21 cellular contexts compared by ENCODE assay signal in the genomic region with DNA sequence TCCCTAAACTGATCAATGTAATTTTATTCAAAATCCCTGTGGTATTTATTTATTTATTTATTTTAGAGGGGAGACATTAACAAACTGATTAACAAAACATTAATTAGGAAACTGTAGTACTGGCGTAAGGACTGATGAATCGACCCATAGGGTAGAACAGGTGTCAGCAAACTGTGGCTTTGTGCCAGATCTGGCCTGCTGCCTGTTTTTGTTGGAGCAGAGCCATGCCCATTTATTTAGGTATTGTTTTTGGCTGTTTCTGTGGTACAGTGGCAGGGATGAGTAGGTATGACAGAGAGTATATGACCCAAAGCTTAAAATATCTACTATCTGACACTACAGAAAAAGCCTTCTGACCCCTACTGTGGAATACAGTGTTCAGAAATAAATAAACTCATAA.
DNase-seq lines count a peak whose midpoint lies in the region; ATAC-seq and TF ChIP-seq lines count a peak whose summit lies in the region.
"Had no signal": no experiment of that assay in that cellular context is flagged by ENCODE, and none has a peak within 500 bp of the region (broad histone marks: within the 10 kb centered on the region; RNA-seq: fewer than 3 reads in every experiment).

No MANE protein-coding gene starts in this region.

- H3K27ac ChIP-seq in adrenal gland, result no peak overlapping the region
- H3K27ac ChIP-seq: 22Rv1, BLaER1, SJSA1, tibial artery had no signal

- H3K36me3 ChIP-seq in MG63, result no peaks in the 10 kb centered on the region
- no peaks in the 10 kb centered on the region for H3K36me3 ChIP-seq in adrenal gland (replicated peaks in 1 of 2)
- H3K36me3 ChIP-seq: BLaER1, SJSA1, tibial artery had no signal

- no peak for TF ChIP-seq POLR2A in adrenal gland (IDR thresholded peaks at IDR 0.05)

- no peak for TF ChIP-seq CTCF in adrenal gland (IDR thresholded peaks at IDR 0.05)

- peaks cover 4% of the 10 kb centered on the region; the same call in 1 of the 2 replicates for H3K9me3 ChIP-seq in MG63
- H3K9me3 ChIP-seq in adrenal gland (replicated peaks in 1 of 3), result no peaks in the 10 kb centered on the region
- H3K9me3 ChIP-seq: SJSA1 had no signal

- H3K4me1 ChIP-seq in adrenal gland (replicated peaks in 1 of 2), result no peaks in the 10 kb centered on the region
- H3K4me1 ChIP-seq: BLaER1, SJSA1, tibial artery had no signal

- 55 to 81% (median 60%) methylated on average over 2 of the region's 2 CpGs for WGBS in adrenal gland, 4 donors

- ATAC-seq in GM21360 (IDR thresholded peaks at IDR 0.05; ENCODE audit: unreplicated experiment), result no peak
- ATAC-seq: natural killer cell treated with Interleukin-12 subunit alpha and Interleukin-12 subunit beta and Interleukin-15 and Interleukin-18, amount 100 ng/mL, for 72 hours; stimulated activated effector memory CD8-positive, alpha-beta T cell treated with anti-CD3 and anti-CD28 coated beads, Interleukin-12 subunit alpha, Interleukin-12 subunit beta, amount 100 ng/mL, for 72 hours had no signal

- intact Hi-C loops in adrenal gland (cut with DNase I), result no loop called here

- H3K4me3 ChIP-seq in MG63, result no peak overlapping the region
- H3K4me3 ChIP-seq in adrenal gland, result no peak overlapping the region
- H3K4me3 ChIP-seq: BLaER1, SJSA1, tibial artery had no signal

- H3K27me3 ChIP-seq in MG63, result no peaks in the 10 kb centered on the region
- no peaks in the 10 kb centered on the region for H3K27me3 ChIP-seq in adrenal gland
- H3K27me3 ChIP-seq: BLaER1, SJSA1, tibial artery had no signal

- DNase-seq in DMS79 treated with DMSO at 0.1 percent for 48 hours (lab: John Stamatoyannopoulos, UW) (peak; percentile 21), DMS79 (lab: John Stamatoyannopoulos, UW) (no peak), MG63 (peak; percentile 1), NCI-H748 treated with DMSO at 0.1 percent for 48 hours (lab: John Stamatoyannopoulos, UW) (peak; percentile 60), mucosa of gallbladder (ENCODE audit: low spot score) (peak; percentile 64), adrenal gland (no peak), NCI-H510A (lab: John Stamatoyannopoulos, UW) (no peak)
- DNase-seq: activated CD4-positive, alpha-beta T cell treated with anti-CD3 and anti-CD28 coated beads for 1 hour; activated effector memory CD4-positive, alpha-beta T cell treated with Interleukin-2 at 50 U/mL for 16 hours; amniotic stem cell; effector memory CD4-positive, alpha-beta T cell; head of caudate nucleus; NCI-H2227 treated with DMSO at 0.1 percent for 48 hours; stimulated activated CD4-positive, alpha-beta T cell treated with anti-CD3 and anti-CD28 coated beads, Interleukin-12 subunit alpha, Interleukin-12 subunit beta, amount 100 ng/mL, for 4 hours; tibial artery had no signal

Comparison
In these comparisons a context has a peak if more than half of its experiments do, and no peak if none do; other contexts are left out.
1. DNase-seq: peak in DMS79 treated with DMSO at 0.1 percent for 48 hours (single experiment), MG63 (single experiment), NCI-H748 treated with DMSO at 0.1 percent for 48 hours (single experiment) and mucosa of gallbladder (single experiment); none in DMS79 (single experiment), adrenal gland (0 of 7) and NCI-H510A (single experiment).